ENCODE assay signal across 38 cellular contexts in the genomic region with DNA sequence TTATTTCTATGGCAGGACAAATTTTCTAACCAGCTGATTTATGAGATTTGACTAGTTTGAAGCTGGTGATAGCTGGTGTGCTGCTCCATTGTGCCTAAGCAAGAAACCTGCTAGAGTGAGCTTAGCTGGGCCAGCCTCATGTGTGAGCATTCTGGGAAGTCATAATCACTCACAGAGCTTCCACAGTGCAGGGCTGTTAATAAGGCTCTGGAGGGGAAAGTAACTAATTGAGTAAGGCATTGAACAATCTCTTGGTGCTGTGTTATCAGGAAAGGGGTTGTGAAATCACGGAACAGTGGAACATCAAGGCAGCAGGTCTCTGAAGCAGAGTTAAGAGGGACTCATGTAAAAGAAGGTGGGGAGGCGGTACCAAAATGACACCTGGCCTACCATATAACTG.
"Had no signal": no experiment of that assay in that cellular context is flagged by ENCODE, and none has a peak within 500 bp of the region (broad histone marks: within the 10 kb centered on the region; RNA-seq: fewer than 3 reads in every experiment).

No MANE protein-coding gene starts in this region.

- FAIRE-seq: astrocyte had no signal

- H3K9me3 Mint-ChIP-seq: activated naive CD4-positive, alpha-beta T cell treated with anti-CD3 and anti-CD28 coated beads, Interleukin-2, amount 10 ng/mL, durations not matched to agents 7 days and 5 days; activated naive CD8-positive, alpha-beta T cell treated with anti-CD3 and anti-CD28 coated beads for 36 hours; activated naive CD8-positive, alpha-beta T cell treated with anti-CD3 and anti-CD28 coated beads, Interleukin-2, amount 50 U/mL, for 24 hours; activated T-cell treated with anti-CD3 and anti-CD28 coated beads, Interleukin-2, amount 50 U/mL, for 24 hours; activated T-helper 1 cell treated with anti-CD3 and anti-CD28 coated beads, Interleukin-12 subunit alpha, Interleukin-12 subunit beta, Interleukin-2, Interleukin-4 antibody, amounts not matched to agents 30 ng/mL and 10 ng/mL and 1 ng/mL, durations not matched to agents 14 hours and 24 hours and 36 hours had no signal

- H3K4me1 Mint-ChIP-seq: activated naive CD4-positive, alpha-beta T cell treated with anti-CD3 and anti-CD28 coated beads, Interleukin-2, amount 10 ng/mL, durations not matched to agents 7 days and 5 days; activated naive CD4-positive, alpha-beta T cell treated with anti-CD3 and anti-CD28 coated beads, Interleukin-2, amount 50 U/mL, for 24 hours; activated naive CD8-positive, alpha-beta T cell treated with anti-CD3 and anti-CD28 coated beads for 36 hours; activated naive CD8-positive, alpha-beta T cell treated with anti-CD3 and anti-CD28 coated beads, Interleukin-2, amount 10 ng/mL, durations not matched to agents 7 days and 5 days; activated naive CD8-positive, alpha-beta T cell treated with anti-CD3 and anti-CD28 coated beads, Interleukin-2, amount 50 U/mL, for 24 hours; activated T-helper 17 cell treated with anti-CD3 and anti-CD28 coated beads, Interleukin-2, amount 50 U/mL, for 72 hours; central memory CD8-positive, alpha-beta T cell had no signal

- H3K36me3 ChIP-seq: adrenal gland, ascending aorta, brain microvascular endothelial cell, breast epithelium, cardiac muscle cell had no signal

- H3K27ac ChIP-seq: adrenal gland, ascending aorta, body of pancreas, brain microvascular endothelial cell, breast epithelium, cardiac muscle cell had no signal

- DNase-seq: activated effector memory CD4-positive, alpha-beta T cell treated with anti-CD3 and anti-CD28 coated beads, Interleukin-2, amount 50 U/mL, for 16 hours; activated effector memory CD4-positive, alpha-beta T cell treated with Interleukin-2 at 50 U/mL for 16 hours; activated gamma-delta T cell; activated gamma-delta T cell treated with Interleukin-2 at 50 U/mL for 16 hours; activated naive CD4-positive, alpha-beta T cell; activated naive CD4-positive, alpha-beta T cell treated with anti-CD3 and anti-CD28 coated beads for 36 hours; activated naive CD4-positive, alpha-beta T cell treated with anti-CD3 and anti-CD28 coated beads, Interleukin-2, amount 10 ng/mL, durations not matched to agents 7 days and 5 days; activated naive CD4-positive, alpha-beta T cell treated with anti-CD3 and anti-CD28 coated beads, Interleukin-2, amount 50 U/mL, for 16 hours; activated naive CD4-positive, alpha-beta T cell treated with Interleukin-2 at 50 U/mL for 16 hours; activated naive CD8-positive, alpha-beta T cell treated with anti-CD3 and anti-CD28 coated beads for 36 hours; activated naive CD8-positive, alpha-beta T cell treated with anti-CD3 and anti-CD28 coated beads, Interleukin-2, amount 10 ng/mL, durations not matched to agents 7 days and 5 days; activated naive CD8-positive, alpha-beta T cell treated with anti-CD3 and anti-CD28 coated beads, Interleukin-2, amount 50 U/mL, for 24 hours; activated T-cell treated with anti-CD3 and anti-CD28 coated beads for 4 hours; activated T-cell treated with anti-CD3 and anti-CD28 coated beads, Interleukin-2, amount 50 U/mL, for 1 hour; activated T-cell treated with anti-CD3 and anti-CD28 coated beads, Interleukin-2, amount 50 U/mL, for 24 hours; activated T-cell treated with anti-CD3 and anti-CD28 coated beads, Interleukin-2, amount 50 U/mL, for 48 hours; activated T-cell treated with anti-CD3 and anti-CD28 coated beads, Interleukin-2, amount 50 U/mL, for 72 hours; adrenal gland; amniotic stem cell; amygdala; anterior cingulate cortex; aorta; body of pancreas; brain microvascular endothelial cell; caudate nucleus; central memory CD4-positive, alpha-beta T cell; cerebellar nuclear complex had no signal

- H3K4me3 ChIP-seq: adrenal gland, ascending aorta, body of pancreas, breast epithelium, cardiac muscle cell had no signal

- H3K4me3 Mint-ChIP-seq: activated naive CD4-positive, alpha-beta T cell treated with anti-CD3 and anti-CD28 coated beads for 36 hours; activated naive CD4-positive, alpha-beta T cell treated with anti-CD3 and anti-CD28 coated beads, Interleukin-2, amount 10 ng/mL, durations not matched to agents 7 days and 5 days; activated naive CD4-positive, alpha-beta T cell treated with anti-CD3 and anti-CD28 coated beads, Interleukin-2, amount 50 U/mL, for 24 hours; activated naive CD8-positive, alpha-beta T cell; activated naive CD8-positive, alpha-beta T cell treated with anti-CD3 and anti-CD28 coated beads for 36 hours; activated naive CD8-positive, alpha-beta T cell treated with anti-CD3 and anti-CD28 coated beads, Interleukin-2, amount 10 ng/mL, durations not matched to agents 7 days and 5 days; activated naive CD8-positive, alpha-beta T cell treated with anti-CD3 and anti-CD28 coated beads, Interleukin-2, amount 50 U/mL, for 24 hours; activated T-cell treated with anti-CD3 and anti-CD28 coated beads, Interleukin-2, amount 50 U/mL, for 24 hours; activated T-cell treated with anti-CD3 and anti-CD28 coated beads, Interleukin-2, amount 50 U/mL, for 72 hours; activated T-helper 1 cell treated with anti-CD3 and anti-CD28 coated beads, Interleukin-12 subunit alpha, Interleukin-12 subunit beta, Interleukin-2, Interleukin-4 antibody, amounts not matched to agents 30 ng/mL and 10 ng/mL and 1 ng/mL, durations not matched to agents 14 hours and 24 hours and 36 hours; activated T-helper 17 cell treated with anti-CD3 and anti-CD28 coated beads, Interleukin-2, amount 50 U/mL, for 72 hours; brain; central memory CD8-positive, alpha-beta T cell had no signal

- H3K36me3 Mint-ChIP-seq: activated naive CD4-positive, alpha-beta T cell treated with anti-CD3 and anti-CD28 coated beads, Interleukin-2, amount 10 ng/mL, durations not matched to agents 7 days and 5 days; activated naive CD4-positive, alpha-beta T cell treated with anti-CD3 and anti-CD28 coated beads, Interleukin-2, amount 50 U/mL, for 24 hours; activated naive CD4-positive, alpha-beta T cell treated with anti-CD3 and anti-CD28 coated beads, Interleukin-2, amount 50 U/mL, for 72 hours; activated naive CD8-positive, alpha-beta T cell; activated naive CD8-positive, alpha-beta T cell treated with anti-CD3 and anti-CD28 coated beads for 36 hours; activated naive CD8-positive, alpha-beta T cell treated with anti-CD3 and anti-CD28 coated beads, Interleukin-2, amount 10 ng/mL, durations not matched to agents 7 days and 5 days had no signal

- H3K4me1 ChIP-seq: adrenal gland, body of pancreas, breast epithelium had no signal

- H3K27me3 Mint-ChIP-seq: activated naive CD4-positive, alpha-beta T cell treated with anti-CD3 and anti-CD28 coated beads, Interleukin-2, amount 10 ng/mL, durations not matched to agents 7 days and 5 days; activated naive CD4-positive, alpha-beta T cell treated with anti-CD3 and anti-CD28 coated beads, Interleukin-2, amount 50 U/mL, for 24 hours; activated naive CD8-positive, alpha-beta T cell; activated naive CD8-positive, alpha-beta T cell treated with anti-CD3 and anti-CD28 coated beads for 36 hours; activated naive CD8-positive, alpha-beta T cell treated with anti-CD3 and anti-CD28 coated beads, Interleukin-2, amount 10 ng/mL, durations not matched to agents 7 days and 5 days; activated naive CD8-positive, alpha-beta T cell treated with anti-CD3 and anti-CD28 coated beads, Interleukin-2, amount 50 U/mL, for 24 hours; activated T-cell treated with anti-CD3 and anti-CD28 coated beads, Interleukin-2, amount 50 U/mL, for 24 hours; activated T-helper 17 cell treated with anti-CD3 and anti-CD28 coated beads, Interleukin-2, amount 50 U/mL, for 72 hours; central memory CD8-positive, alpha-beta T cell had no signal

- H3K27me3 ChIP-seq: adrenal gland, ascending aorta, body of pancreas, brain microvascular endothelial cell, breast epithelium, cardiac muscle cell had no signal

- ATAC-seq: activated naive CD4-positive, alpha-beta T cell treated with anti-CD3 and anti-CD28 coated beads, Interleukin-2, amount 50 U/mL, for 72 hours; activated naive CD8-positive, alpha-beta T cell treated with anti-CD3 and anti-CD28 coated beads, Interleukin-2, amount 50 U/mL, for 24 hours; activated T-cell treated with anti-CD3 and anti-CD28 coated beads, Interleukin-2, amount 50 U/mL, for 72 hours; activated T-helper 17 cell treated with anti-CD3 and anti-CD28 coated beads, Interleukin-2, amount 50 U/mL, for 72 hours; body of pancreas had no signal

- H3K9me3 ChIP-seq: adrenal gland, ascending aorta, body of pancreas, breast epithelium had no signal
